ENCODE assay signal across 8 cellular contexts in the genomic region with DNA sequence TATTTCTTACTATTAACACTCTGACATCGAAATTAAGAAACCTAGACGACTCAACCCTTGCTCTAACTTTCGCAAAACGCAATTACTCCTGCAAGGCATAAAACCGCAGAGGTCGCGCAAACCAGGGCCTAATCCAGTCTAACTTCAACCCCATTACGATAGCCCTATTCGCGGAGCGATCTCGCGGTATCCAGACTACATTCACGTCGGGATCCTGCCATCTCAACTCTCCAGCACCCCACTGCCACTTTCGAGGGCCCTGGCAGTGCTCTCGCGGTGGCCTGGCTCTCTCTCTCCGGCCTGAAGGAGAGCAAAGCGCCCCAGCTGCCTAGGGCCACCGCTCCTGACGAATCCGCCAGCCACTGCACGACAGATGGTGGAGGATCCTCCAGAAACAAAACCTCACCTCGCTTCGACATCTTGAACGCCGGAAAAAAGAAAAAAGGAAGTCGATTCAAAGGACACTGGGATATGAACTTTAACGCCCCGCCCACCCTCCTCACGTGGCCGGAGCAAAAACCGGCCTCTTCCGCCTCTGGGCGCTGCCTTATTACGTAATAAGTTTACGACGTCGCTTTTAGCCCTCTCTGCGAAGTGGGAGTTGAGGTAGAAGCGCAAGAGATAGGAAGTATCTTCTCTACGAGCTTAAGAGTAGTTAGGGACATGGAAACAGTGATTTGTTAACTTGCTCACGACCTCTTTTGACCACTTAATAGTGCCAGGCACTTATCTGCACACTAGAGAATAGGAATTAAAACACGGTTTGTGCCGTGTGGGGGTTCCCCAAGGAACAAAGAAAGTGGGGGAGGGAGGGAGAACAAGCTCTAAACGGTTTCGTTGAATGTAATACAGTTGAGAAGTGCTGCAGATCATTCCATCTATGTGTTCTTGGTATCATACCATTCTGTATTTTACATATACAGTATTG. TPM values are rescaled to one million over a fixed set of nuclear protein-coding genes. Genes with fewer than 3 reads are reported as not detected.
A peak's percentile ranks its signal among the peaks of the same experiment; 100 is the strongest.
DNase-seq lines count a peak whose midpoint lies in the region; ATAC-seq and TF ChIP-seq lines count a peak whose summit lies in the region.

A gene (minus strand): TSS at position 430 of the 928 bp plus-strand sequence. CDS start 11 bp downstream, at position 419.

- ATAC-seq in GM21619 (IDR thresholded peaks at IDR 0.05; ENCODE audit: unreplicated experiment) (peak; percentile 77), Panc1 (peak; percentile 94)

- peaks cover 36% of the 10 kb centered on the region for H3K79me2 ChIP-seq in KMS-11 (ENCODE audit: insufficient read depth, low read depth)

- H3K27ac Mint-ChIP-seq in activated T-cell treated with anti-CD3 and anti-CD28 coated beads, Interleukin-2, amount 50 U/mL, for 24 hours: peak within 1 kb of the TSS; percentile 99

- peaks cover 26% of the 10 kb centered on the region for H3K4me1 ChIP-seq in KMS-11 (ENCODE audit: low read depth, poor library complexity, severe bottlenecking)
- H3K4me1 ChIP-seq in Panc1 (ENCODE audit: control insufficient read depth, insufficient read depth, low read length): peaks cover 8% of the 10 kb centered on the region
- peaks cover 28% of the 10 kb centered on the region for H3K4me1 ChIP-seq in muscle layer of colon (ENCODE audit: insufficient read depth, low read length)

- H3K4me3 Mint-ChIP-seq in activated T-cell treated with anti-CD3 and anti-CD28 coated beads, Interleukin-2, amount 50 U/mL, for 24 hours: peak within 1 kb of the TSS; percentile 99

- peaks cover 54% of the 10 kb centered on the region for H3K36me3 Mint-ChIP-seq in activated T-cell treated with anti-CD3 and anti-CD28 coated beads, Interleukin-2, amount 50 U/mL, for 24 hours (ENCODE audit: low read depth)

- H3K4me3 ChIP-seq in KMS-11 (IDR thresholded peaks at IDR 0.05; ENCODE audit: insufficient read depth, low read depth, low read length) (no peak within 1 kb of the TSS), Panc1 (ENCODE audit: low read depth in 2 of 2, low read length in 2 of 2) (peak within 1 kb of the TSS; percentile 89 to 97), muscle layer of colon (ENCODE audit: low read depth in 1 of 2, low read length in 2 of 2) (peak within 1 kb of the TSS; percentile 67 to 75)

- TF ChIP-seq POLR2A in erythroblast (IDR thresholded peaks at IDR 0.05; ENCODE audit: low read length): peak; percentile 98

- H2AFZ ChIP-seq in KMS-11 (ENCODE audit: low read depth): peak within 1 kb of the TSS; percentile 48

- H3K27me3 ChIP-seq in KMS-11 (ENCODE audit: insufficient read depth, low read depth) (no peaks in the 10 kb centered on the region), Panc1 (ENCODE audit: control insufficient read depth, insufficient read depth, low read length) (no peaks in the 10 kb centered on the region), muscle layer of colon (ENCODE audit: control insufficient read depth in 1 of 2, insufficient read depth in 2 of 2, low read length in 2 of 2) (no peaks in the 10 kb centered on the region)

- CTCF ChIA-PET in Panc1 (lab: Charles Lee): interaction anchor here (0.5 kb wide), 1 partner anchor 21 kb away, joined by 8 read pairs; no protein-coding TSS in a partner anchor

- in situ Hi-C loops in Panc1 (cut with HindIII; ENCODE audit: low pct_unique_long_range_greater_than_20kb, low sequenced_read_pairs): no loop called here

- no peaks in the 10 kb centered on the region for H3K9me3 Mint-ChIP-seq in activated T-cell treated with anti-CD3 and anti-CD28 coated beads, Interleukin-2, amount 50 U/mL, for 24 hours

- H4K20me1 ChIP-seq in KMS-11 (ENCODE audit: insufficient read depth): peaks cover 31% of the 10 kb centered on the region

- intact Hi-C loops in Panc1 (cut with micrococcal nuclease; ENCODE audit: unreplicated experiment): no loop called here

- DNase-seq in DMS114 treated with DMSO at 0.1 percent for 48 hours (lab: John Stamatoyannopoulos, UW; ENCODE audit: unreplicated experiment): peak; percentile 96
- peak; percentile 74 for DNase-seq in Panc1 (ENCODE audit: low read depth, low spot score)
- peak; percentile 89 for DNase-seq in activated T-cell treated with anti-CD3 and anti-CD28 coated beads, Interleukin-2, amount 50 U/mL, for 24 hours
- peak; percentile 97 for DNase-seq in erythroblast (lab: John Stamatoyannopoulos, UW)
- peak; percentile 75 to 79 for DNase-seq in stimulated activated CD8-positive, alpha-beta memory T cell treated with anti-CD3 and anti-CD28 coated beads, Interleukin-7, amount 100 ng/mL, for 1 hour (ENCODE audit: low read depth in 2 of 2)

- H3K9ac ChIP-seq in KMS-11 (peak within 1 kb of the TSS; percentile 95), muscle layer of colon (ENCODE audit: low read length) (peak within 1 kb of the TSS; percentile 88)

- H3K9me3 ChIP-seq in Panc1 (ENCODE audit: control insufficient read depth, insufficient read depth, low read depth, low read length): no peaks in the 10 kb centered on the region
- H3K9me3 ChIP-seq in muscle layer of colon (ENCODE audit: low read length): no peaks in the 10 kb centered on the region

- no peaks in the 10 kb centered on the region for H3K27me3 Mint-ChIP-seq in activated T-cell treated with anti-CD3 and anti-CD28 coated beads, Interleukin-2, amount 50 U/mL, for 24 hours

- TSS peak; percentile 100 for BruUV-seq in Panc1 (replicated peaks; lab: Mats Ljungman, UMichigan)

- TF ChIP-seq CTCF in KMS-11 (conservative IDR thresholded peaks at IDR 0.05; ENCODE audit: low read depth, low read length): no peak
- no peak for TF ChIP-seq CTCF in Panc1 (IDR thresholded peaks at IDR 0.05)

- peaks cover 40% of the 10 kb centered on the region; the same call in 1 of the 2 replicates for H3K36me3 ChIP-seq in KMS-11 (ENCODE audit: insufficient read depth)
- peaks cover 29% of the 10 kb centered on the region for H3K36me3 ChIP-seq in Panc1 (ENCODE audit: control insufficient read depth, insufficient read depth, low read length)
- peaks cover 38% of the 10 kb centered on the region for H3K36me3 ChIP-seq in muscle layer of colon (ENCODE audit: insufficient read depth, low read length)

- peaks cover 44% of the 10 kb centered on the region for H3K4me1 Mint-ChIP-seq in activated T-cell treated with anti-CD3 and anti-CD28 coated beads, Interleukin-2, amount 50 U/mL, for 24 hours (ENCODE audit: low read depth)

- POLR2A ChIA-PET in Panc1 (lab: Charles Lee): interaction anchor here (0.6 kb wide), 2 partner anchors 72 to 533 kb away, joined by 3 read pairs; no protein-coding TSS in a partner anchor

- peak within 1 kb of the TSS; percentile 82 for H3K27ac ChIP-seq in KMS-11
- H3K27ac ChIP-seq in Panc1 (ENCODE audit: low read length): peak within 1 kb of the TSS; percentile 83
- peak within 1 kb of the TSS; percentile 93 for H3K27ac ChIP-seq in muscle layer of colon (ENCODE audit: low read depth, low read length)

- H3K4me2 ChIP-seq in KMS-11: peak within 1 kb of the TSS; percentile 96

RNA-seq across cellular contexts. Expression of the gene that starts here (rescaled TPM):
- 649 TPM for total RNA-seq in Panc1 (2021; ENCODE audit: unreplicated experiment)
- polyA plus RNA-seq in Panc1 (2012; ENCODE audit: insufficient read length): 684 TPM
